In genomic region chr6:3291346-3291745, GRCh38 we compare ENCODE assay signal across 22 cellular contexts.
"Had no signal": no experiment of that assay in that cellular context is flagged by ENCODE, and none has a peak within 500 bp of the region (broad histone marks: within the 10 kb centered on the region; RNA-seq: fewer than 3 reads in every experiment).

No MANE protein-coding gene starts in this region.

- DNase-seq: activated CD4-positive, alpha-beta memory T cell treated with anti-CD3 and anti-CD28 coated beads, Interleukin-2, amount 10 ng/mL, durations not matched to agents 7 days and 5 days; activated CD4-positive, alpha-beta T cell treated with anti-CD3 and anti-CD28 coated beads for 1 hour; activated CD4-positive, alpha-beta T cell treated with anti-CD3 and anti-CD28 coated beads for 4 hours; activated CD4-positive, alpha-beta T cell treated with anti-CD3 and anti-CD28 coated beads, Interleukin-2, amount 10 ng/mL, durations not matched to agents 7 days and 5 days; activated CD4-positive, alpha-beta T cell treated with anti-CD3 and anti-CD28 coated beads, Interleukin-2, amount 50 U/mL, for 4 hours; activated CD8-positive, alpha-beta memory T cell treated with anti-CD3 and anti-CD28 coated beads for 24 hours; activated effector memory CD4-positive, alpha-beta T cell treated with Interleukin-2 at 50 U/mL for 16 hours; activated gamma-delta T cell treated with Interleukin-2 at 50 U/mL for 16 hours; activated naive CD4-positive, alpha-beta T cell treated with Interleukin-2 at 50 U/mL for 16 hours; activated naive CD8-positive, alpha-beta T cell treated with anti-CD3 and anti-CD28 coated beads, Interleukin-2, amount 10 ng/mL, durations not matched to agents 7 days and 5 days; activated T-cell treated with anti-CD3 and anti-CD28 coated beads, Interleukin-2, amount 50 U/mL, for 4 hours; effector memory CD4-positive, alpha-beta T cell; foreskin keratinocyte; gastrocnemius medialis; T-helper 2 cell had no signal

- H3K27me3 Mint-ChIP-seq: activated CD4-positive, alpha-beta memory T cell treated with anti-CD3 and anti-CD28 coated beads, Interleukin-2, amount 10 ng/mL, durations not matched to agents 7 days and 5 days; activated CD4-positive, alpha-beta T cell treated with anti-CD3 and anti-CD28 coated beads, Interleukin-2, amount 10 ng/mL, durations not matched to agents 7 days and 5 days; activated naive CD4-positive, alpha-beta T cell treated with anti-CD3 and anti-CD28 coated beads, Interleukin-2, amount 50 U/mL, for 24 hours; activated naive CD8-positive, alpha-beta T cell treated with anti-CD3 and anti-CD28 coated beads, Interleukin-2, amount 10 ng/mL, durations not matched to agents 7 days and 5 days; activated T-helper 17 cell treated with anti-CD3 and anti-CD28 coated beads, Interleukin-2, amount 50 U/mL, for 72 hours; brain had no signal

- ATAC-seq: activated T-cell treated with anti-CD3 and anti-CD28 coated beads, Interleukin-2, amount 50 U/mL, for 4 hours; activated T-helper 17 cell treated with anti-CD3 and anti-CD28 coated beads, Interleukin-2, amount 50 U/mL, for 72 hours; foreskin keratinocyte; gastrocnemius medialis; WTC11 had no signal

- H3K36me3 Mint-ChIP-seq: activated naive CD8-positive, alpha-beta T cell treated with anti-CD3 and anti-CD28 coated beads, Interleukin-2, amount 10 ng/mL, durations not matched to agents 7 days and 5 days had no signal

- H3K4me1 Mint-ChIP-seq: activated CD4-positive, alpha-beta memory T cell treated with anti-CD3 and anti-CD28 coated beads, Interleukin-2, amount 10 ng/mL, durations not matched to agents 7 days and 5 days; activated CD4-positive, alpha-beta T cell treated with anti-CD3 and anti-CD28 coated beads, Interleukin-2, amount 10 ng/mL, durations not matched to agents 7 days and 5 days; activated naive CD4-positive, alpha-beta T cell treated with anti-CD3 and anti-CD28 coated beads, Interleukin-2, amount 50 U/mL, for 24 hours; activated naive CD8-positive, alpha-beta T cell treated with anti-CD3 and anti-CD28 coated beads, Interleukin-2, amount 10 ng/mL, durations not matched to agents 7 days and 5 days; activated T-helper 17 cell treated with anti-CD3 and anti-CD28 coated beads, Interleukin-2, amount 50 U/mL, for 72 hours; central memory CD8-positive, alpha-beta T cell had no signal

- H3K27ac Mint-ChIP-seq: activated CD4-positive, alpha-beta memory T cell treated with anti-CD3 and anti-CD28 coated beads, Interleukin-2, amount 10 ng/mL, durations not matched to agents 7 days and 5 days; activated CD4-positive, alpha-beta T cell treated with anti-CD3 and anti-CD28 coated beads, Interleukin-2, amount 10 ng/mL, durations not matched to agents 7 days and 5 days; activated naive CD4-positive, alpha-beta T cell treated with anti-CD3 and anti-CD28 coated beads, Interleukin-2, amount 50 U/mL, for 24 hours; activated naive CD8-positive, alpha-beta T cell treated with anti-CD3 and anti-CD28 coated beads, Interleukin-2, amount 10 ng/mL, durations not matched to agents 7 days and 5 days; activated T-helper 17 cell treated with anti-CD3 and anti-CD28 coated beads, Interleukin-2, amount 50 U/mL, for 72 hours; dendritic cell treated with granulocyte-macrophage colony-stimulating factor and Interleukin-4, amounts not matched to agents 40 ng/mL and 50 ng/mL, for 4 days; WTC11 had no signal

- H3K4me3 Mint-ChIP-seq: activated CD4-positive, alpha-beta memory T cell treated with anti-CD3 and anti-CD28 coated beads, Interleukin-2, amount 10 ng/mL, durations not matched to agents 7 days and 5 days; activated CD4-positive, alpha-beta T cell treated with anti-CD3 and anti-CD28 coated beads, Interleukin-2, amount 10 ng/mL, durations not matched to agents 7 days and 5 days; activated naive CD4-positive, alpha-beta T cell treated with anti-CD3 and anti-CD28 coated beads, Interleukin-2, amount 50 U/mL, for 24 hours; activated naive CD8-positive, alpha-beta T cell treated with anti-CD3 and anti-CD28 coated beads, Interleukin-2, amount 10 ng/mL, durations not matched to agents 7 days and 5 days; activated T-cell treated with anti-CD3 and anti-CD28 coated beads, Interleukin-2, amount 50 U/mL, for 4 hours; activated T-helper 17 cell treated with anti-CD3 and anti-CD28 coated beads, Interleukin-2, amount 50 U/mL, for 72 hours; brain; central memory CD8-positive, alpha-beta T cell; dendritic cell treated with granulocyte-macrophage colony-stimulating factor and Interleukin-4, amounts not matched to agents 40 ng/mL and 50 ng/mL, for 4 days; endodermal cell; WTC11 had no signal

- H3K9me3 Mint-ChIP-seq: activated CD4-positive, alpha-beta memory T cell treated with anti-CD3 and anti-CD28 coated beads, Interleukin-2, amount 10 ng/mL, durations not matched to agents 7 days and 5 days; activated CD4-positive, alpha-beta T cell treated with anti-CD3 and anti-CD28 coated beads, Interleukin-2, amount 10 ng/mL, durations not matched to agents 7 days and 5 days; activated naive CD4-positive, alpha-beta T cell treated with anti-CD3 and anti-CD28 coated beads, Interleukin-2, amount 50 U/mL, for 24 hours; activated naive CD8-positive, alpha-beta T cell treated with anti-CD3 and anti-CD28 coated beads, Interleukin-2, amount 10 ng/mL, durations not matched to agents 7 days and 5 days; activated T-cell treated with anti-CD3 and anti-CD28 coated beads, Interleukin-2, amount 50 U/mL, for 4 hours; activated T-helper 17 cell treated with anti-CD3 and anti-CD28 coated beads, Interleukin-2, amount 50 U/mL, for 72 hours; brain; central memory CD8-positive, alpha-beta T cell; dendritic cell treated with granulocyte-macrophage colony-stimulating factor and Interleukin-4, amounts not matched to agents 40 ng/mL and 50 ng/mL, for 4 days; endodermal cell; WTC11 had no signal
